In genomic region chr3:152607179-152607578, GRCh38 we compare ENCODE assay signal across 34 cellular contexts.
"Had no signal": no experiment of that assay in that cellular context is flagged by ENCODE, and none has a peak within 500 bp of the region (broad histone marks: within the 10 kb centered on the region; RNA-seq: fewer than 3 reads in every experiment).

No MANE protein-coding gene starts in this region.

- H3K27me3 ChIP-seq: MG63 had no signal

- DNase-seq: Karpas-422, Kasumi-1, MG63, MM.1S, MV-4-11, NCI-H1048, NCI-H1092, NCI-H1092 treated with DMSO at 0.1 percent for 48 hours, NCI-H1105, NCI-H1105 treated with DMSO at 0.1 percent for 48 hours, NCI-H1417, NCI-H1417 treated with DMSO at 0.1 percent for 48 hours, NCI-H1436, NCI-H1436 treated with DMSO at 0.1 percent for 48 hours, NCI-H146, NCI-H1694, NCI-H1694 treated with DMSO at 0.1 percent for 48 hours, NCI-H187, NCI-H187 treated with DMSO at 0.1 percent for 48 hours, NCI-H1930, NCI-H2029, NCI-H2029 treated with DMSO at 0.1 percent for 48 hours, NCI-H2081, NCI-H2081 treated with DMSO at 0.1 percent for 48 hours, NCI-H2107, NCI-H2171, NCI-H2171 treated with DMSO at 0.1 percent for 48 hours, NCI-H2227 treated with DMSO at 0.1 percent for 48 hours, NCI-H226, NCI-H345, NCI-H446, NCI-H446 treated with DMSO at 0.1 percent for 48 hours, NCI-H510A, NCI-H510A treated with DMSO at 0.1 percent for 48 hours had no signal

- H3K4me3 ChIP-seq: MG63 had no signal

- H3K36me3 ChIP-seq: MG63 had no signal
